Comparison of ENCODE assay signal across 20 cellular contexts in genomic region chr21:45507888-45508508, GRCh38. TPM values are rescaled to one million over a fixed set of nuclear protein-coding genes. Genes with fewer than 3 reads are reported as not detected.
DNase-seq lines count a peak whose midpoint lies in the region; ATAC-seq and TF ChIP-seq lines count a peak whose summit lies in the region.
"Had no signal": no experiment of that assay in that cellular context is flagged by ENCODE, and none has a peak within 500 bp of the region (broad histone marks: within the 10 kb centered on the region; RNA-seq: fewer than 3 reads in every experiment).

No MANE protein-coding gene starts in this region.

- no peaks in the 10 kb centered on the region for H3K27me3 Mint-ChIP-seq in activated CD4-positive, alpha-beta T cell treated with anti-CD3 and anti-CD28 coated beads, Interleukin-2, amount 10 ng/mL, durations not matched to agents 24 days and 14 days
- no peaks in the 10 kb centered on the region for H3K27me3 Mint-ChIP-seq in activated CD4-positive, alpha-beta T cell treated with anti-CD3 and anti-CD28 coated beads for 36 hours
- H3K27me3 Mint-ChIP-seq in endodermal cell (ENCODE audit: insufficient read depth) = no peaks in the 10 kb centered on the region

- H3K4me1 Mint-ChIP-seq in activated CD4-positive, alpha-beta T cell treated with anti-CD3 and anti-CD28 coated beads, Interleukin-2, amount 10 ng/mL, durations not matched to agents 24 days and 14 days = peaks cover 4% of the 10 kb centered on the region
- no peaks in the 10 kb centered on the region for H3K4me1 Mint-ChIP-seq in activated CD4-positive, alpha-beta T cell treated with anti-CD3 and anti-CD28 coated beads for 36 hours
- H3K4me1 Mint-ChIP-seq in endodermal cell = no peaks in the 10 kb centered on the region

- H3K9ac ChIP-seq in endodermal cell (ENCODE audit: extremely low read depth, low read length, poor library complexity, severe bottlenecking) = no peak overlapping the region
- no peak overlapping the region for H3K9ac ChIP-seq in colonic mucosa (ENCODE audit: low read depth in 2 of 2, low read length in 2 of 2)

- POLR2A ChIA-PET in activated CD4-positive, alpha-beta T cell treated with anti-CD3 and anti-CD28 coated beads for 36 hours (lab: Charles Lee) = no interaction called here
- POLR2A ChIA-PET in HEK293 (lab: Yijun Ruan, JAX) = no interaction called here

- H3K4me1 ChIP-seq in HEK293 (ENCODE audit: control insufficient read depth, insufficient read depth, low read length) (no peaks in the 10 kb centered on the region), endodermal cell (ENCODE audit: control insufficient read depth, insufficient read depth, low read length) (no peaks in the 10 kb centered on the region), colonic mucosa (no peaks in the 10 kb centered on the region)
- H3K4me1 ChIP-seq: SJCRH30, tibial nerve had no signal

- H3K36me3 Mint-ChIP-seq in activated CD4-positive, alpha-beta T cell treated with anti-CD3 and anti-CD28 coated beads, Interleukin-2, amount 10 ng/mL, durations not matched to agents 24 days and 14 days (ENCODE audit: low read depth) = no peaks in the 10 kb centered on the region
- no peaks in the 10 kb centered on the region for H3K36me3 Mint-ChIP-seq in activated CD4-positive, alpha-beta T cell treated with anti-CD3 and anti-CD28 coated beads for 36 hours (ENCODE audit: low read depth)
- peaks cover 20% of the 10 kb centered on the region for H3K36me3 Mint-ChIP-seq in endodermal cell (ENCODE audit: low read depth)

- ATAC-seq in activated CD4-positive, alpha-beta T cell treated with anti-CD3 and anti-CD28 coated beads for 36 hours = no peak

- DNase-seq in activated CD4-positive, alpha-beta T cell treated with anti-CD3 and anti-CD28 coated beads, Interleukin-2, amount 10 ng/mL, durations not matched to agents 24 days and 14 days = no peak
- DNase-seq in activated CD4-positive, alpha-beta T cell treated with anti-CD3 and anti-CD28 coated beads for 36 hours = no peak
- DNase-seq in endodermal cell (peak; percentile 40), posterior vena cava (ENCODE audit: low spot score) (peak; percentile 30), colonic mucosa (no peak), nucleus accumbens (lab: John Stamatoyannopoulos, UW) (no peak), DMS153 (lab: John Stamatoyannopoulos, UW) (no peak)
- DNase-seq: activated naive CD4-positive, alpha-beta T cell treated with anti-CD3 and anti-CD28 coated beads, Interleukin-2, amount 50 U/mL, for 16 hours; C1 segment of cervical spinal cord; NCI-H1417 treated with DMSO at 0.1 percent for 48 hours; NCI-H526 treated with DMSO at 0.1 percent for 48 hours; OCI-M1; SJCRH30; stimulated activated CD4-positive, alpha-beta T cell treated with anti-CD3 and anti-CD28 coated beads, Interleukin-12 subunit alpha, Interleukin-12 subunit beta, amount 100 ng/mL, for 4 hours; T1000 had no signal

- no peak overlapping the region for H3K27ac ChIP-seq in HEK293 (ENCODE audit: extremely low read depth, low read depth, low read length)
- H3K27ac ChIP-seq in endodermal cell (ENCODE audit: low read depth, low read length) = no peak overlapping the region
- no peak overlapping the region for H3K27ac ChIP-seq in colonic mucosa
- H3K27ac ChIP-seq: breast epithelium, prostate gland, SJCRH30, tibial nerve had no signal

- CTCF ChIA-PET in activated CD4-positive, alpha-beta T cell treated with anti-CD3 and anti-CD28 coated beads for 36 hours (lab: Charles Lee) = no interaction called here
- CTCF ChIA-PET in HEK293 (lab: Yijun Ruan, JAX) = no interaction called here

- no peaks in the 10 kb centered on the region for H3K9me3 ChIP-seq in HEK293 (ENCODE audit: control insufficient read depth, insufficient read depth, low read depth, low read length)
- no peaks in the 10 kb centered on the region for H3K9me3 ChIP-seq in endodermal cell (ENCODE audit: control insufficient read depth, low read length)
- no peaks in the 10 kb centered on the region for H3K9me3 ChIP-seq in colonic mucosa
- H3K9me3 ChIP-seq: breast epithelium, prostate gland, SJCRH30, tibial nerve had no signal

- WGBS in endodermal cell (ENCODE audit: insufficient coverage in 1 of 2, insufficient read length in 1 of 2), 2 experiments = 96 to 97% methylated on average over 3 of the region's 3 CpGs

- H3K4me3 ChIP-seq in HEK293 (ENCODE audit: low read depth, low read length) (no peak overlapping the region), endodermal cell (ENCODE audit: low read length) (no peak overlapping the region), colonic mucosa (no peak overlapping the region)
- H3K4me3 ChIP-seq: breast epithelium, lung, prostate gland, SJCRH30, tibial nerve had no signal

- H3K27ac Mint-ChIP-seq in activated CD4-positive, alpha-beta T cell treated with anti-CD3 and anti-CD28 coated beads, Interleukin-2, amount 10 ng/mL, durations not matched to agents 24 days and 14 days = peak overlapping the region; percentile 69
- no peak overlapping the region for H3K27ac Mint-ChIP-seq in activated CD4-positive, alpha-beta T cell treated with anti-CD3 and anti-CD28 coated beads for 36 hours
- H3K27ac Mint-ChIP-seq in endodermal cell = no peak overlapping the region

- H3K36me3 ChIP-seq in HEK293 (ENCODE audit: control insufficient read depth in 2 of 2, insufficient read depth in 1 of 2, low read length in 2 of 2) (peaks cover 0 to 13% of the 10 kb centered on the region in 2 experiments; a peak in 2 of 3 replicates), endodermal cell (ENCODE audit: control insufficient read depth, insufficient read depth, low read length) (no peaks in the 10 kb centered on the region), colonic mucosa (no peaks in the 10 kb centered on the region)
- H3K36me3 ChIP-seq: breast epithelium, prostate gland, SJCRH30 had no signal

- intact Hi-C loops in activated CD4-positive, alpha-beta T cell treated with anti-CD3 and anti-CD28 coated beads, Interleukin-2, amount 10 ng/mL, durations not matched to agents 24 days and 14 days (cut with micrococcal nuclease) = no loop called here
- intact Hi-C loops in activated CD4-positive, alpha-beta T cell treated with anti-CD3 and anti-CD28 coated beads for 36 hours (cut with DNase I, micrococcal nuclease) = no loop called here
- intact Hi-C loops in posterior vena cava (cut with DNase I) (no loop called here), colonic mucosa (cut with DNase I) (no loop called here)

- no peak for TF ChIP-seq CTCF in HEK293 (tag by site-specific recombination; IDR thresholded peaks at IDR 0.05)
- TF ChIP-seq CTCF in endodermal cell (conservative IDR thresholded peaks at IDR 0.05) = no peak
- no peak for TF ChIP-seq CTCF in colonic mucosa (IDR thresholded peaks at IDR 0.05)

- H3K27me3 ChIP-seq in endodermal cell (ENCODE audit: control insufficient read depth, insufficient read depth, low read length, poor library complexity, severe bottlenecking) (no peaks in the 10 kb centered on the region), colonic mucosa (peaks cover 4% of the 10 kb centered on the region)
- H3K27me3 ChIP-seq: breast epithelium, SJCRH30, tibial nerve had no signal

- no peak overlapping the region for H3K4me3 Mint-ChIP-seq in activated CD4-positive, alpha-beta T cell treated with anti-CD3 and anti-CD28 coated beads, Interleukin-2, amount 10 ng/mL, durations not matched to agents 24 days and 14 days
- H3K4me3 Mint-ChIP-seq in activated CD4-positive, alpha-beta T cell treated with anti-CD3 and anti-CD28 coated beads for 36 hours = no peak overlapping the region
- no peak overlapping the region for H3K4me3 Mint-ChIP-seq in endodermal cell

- H3K9me3 Mint-ChIP-seq in activated CD4-positive, alpha-beta T cell treated with anti-CD3 and anti-CD28 coated beads, Interleukin-2, amount 10 ng/mL, durations not matched to agents 24 days and 14 days = no peaks in the 10 kb centered on the region
- no peaks in the 10 kb centered on the region for H3K9me3 Mint-ChIP-seq in activated CD4-positive, alpha-beta T cell treated with anti-CD3 and anti-CD28 coated beads for 36 hours (ENCODE audit: low read depth)
- no peaks in the 10 kb centered on the region for H3K9me3 Mint-ChIP-seq in endodermal cell

TF ChIP-seq in HEK293, 187 proteins besides CTCF, POLR2A, EP300 and RAD21 (continues in another document):
- TF ChIP-seq PRDM6 (tag by site-specific recombination; IDR thresholded peaks at IDR 0.05) = no peak
- peak; percentile 78 for TF ChIP-seq HIC1 (tag by site-specific recombination; IDR thresholded peaks at IDR 0.05)
- TF ChIP-seq SCRT2 (tag by site-specific recombination; IDR thresholded peaks at IDR 0.05) = no peak

RNA-seq across cellular contexts. Expression of gene SLC19A1, which starts 34.2 kb away (rescaled TPM):
- total RNA-seq in activated CD4-positive, alpha-beta T cell treated with anti-CD3 and anti-CD28 coated beads, Interleukin-2, amount 10 ng/mL, durations not matched to agents 24 days and 14 days = 100 and 102 TPM in 2 replicates
- 10 to 100 TPM; 46.1 to 50.0 TPM for total RNA-seq in activated CD4-positive, alpha-beta T cell treated with anti-CD3 and anti-CD28 coated beads for 36 hours
- total RNA-seq in endodermal cell = 10 to 100 TPM; 28.8 to 29.4 TPM
- polyA plus RNA-seq in endodermal cell (2013, experiment 1 of 2) = 19.9 TPM
- 16.4 TPM for polyA plus RNA-seq in endodermal cell (2013, experiment 2 of 2)
- 1 to 10 TPM; 4.5 to 6.5 TPM for total RNA-seq in posterior vena cava
- total RNA-seq in colonic mucosa = 10 to 100 TPM; 10.7 to 25.3 TPM

Comparison
In these comparisons a context has a peak if more than half of its experiments do, and no peak if none do; other contexts are left out.
1. DNase-seq: peak in endodermal cell (single experiment) and posterior vena cava (single experiment); none in activated CD4-positive, alpha-beta T cell treated with anti-CD3 and anti-CD28 coated beads, Interleukin-2, amount 10 ng/mL, durations not matched to agents 24 days and 14 days (single experiment), activated CD4-positive, alpha-beta T cell treated with anti-CD3 and anti-CD28 coated beads for 36 hours (single experiment), colonic mucosa (single experiment), nucleus accumbens (0 of 56) and DMS153 (single experiment).